ENCODE assay signal across 8 cellular contexts in the genomic region with DNA sequence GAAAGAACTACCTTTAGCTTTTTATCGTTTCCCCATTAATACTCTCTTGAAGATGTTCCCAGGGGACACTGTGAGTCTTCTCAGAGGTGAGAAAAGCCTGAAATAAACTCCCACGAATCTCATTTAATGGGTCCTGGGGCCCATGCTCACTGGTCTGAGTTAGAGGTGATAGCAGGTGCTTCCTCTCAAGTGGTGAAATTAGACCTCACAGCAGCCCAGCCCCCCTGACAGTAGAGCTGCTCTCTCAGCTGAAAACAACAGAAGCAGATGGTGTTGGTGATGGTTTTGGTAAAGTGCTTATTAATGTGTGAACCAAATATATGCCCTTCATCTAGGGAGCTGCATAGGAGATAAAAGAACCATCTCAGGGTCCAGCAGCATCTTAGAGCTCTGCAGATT.
DNase-seq lines count a peak whose midpoint lies in the region; ATAC-seq, FAIRE-seq and TF ChIP-seq lines count a peak whose summit lies in the region.

No MANE protein-coding gene starts in this region.

- SMC1A ChIA-PET in GM12878 (lab: Charles Lee; ENCODE audit: uncharacterized antibody, unreplicated experiment): interaction anchor here (0.7 to 5.8 kb wide), 26 partner anchors 9 to 790 kb away, joined by 3 to 47 read pairs (median 5); no protein-coding TSS in a partner anchor

- peak; percentile 74 for ATAC-seq in GM19395 (IDR thresholded peaks at IDR 0.05; ENCODE audit: unreplicated experiment)
- peak; percentile 55 for ATAC-seq in HG03280 (IDR thresholded peaks at IDR 0.05; ENCODE audit: unreplicated experiment)
- peak; percentile 88 for ATAC-seq in GM12878
- no peak for ATAC-seq in HG03045 (IDR thresholded peaks at IDR 0.05; ENCODE audit: unreplicated experiment)

- FAIRE-seq in GM12878 (lab: Jason Lieb, UNC): peak; percentile 90

- peak overlapping the region; percentile 95 for H3K4me2 ChIP-seq in GM12878 (ENCODE audit: control insufficient read depth, insufficient read depth)

- in situ Hi-C loops in GM12878 (cut with MboI): no loop called here

- peak overlapping the region; percentile 83 for H3K27ac ChIP-seq in GM12878 (ENCODE audit: control insufficient read depth, insufficient read depth)

- no peaks in the 10 kb centered on the region for H3K9me3 ChIP-seq in GM12878 (replicated peaks; ENCODE audit: control insufficient read depth, insufficient read depth, low read length)

- peaks cover 17% of the 10 kb centered on the region for H3K4me1 ChIP-seq in GM12878 (ENCODE audit: control insufficient read depth, insufficient read depth, low read length)

- H4K20me1 ChIP-seq in GM12878 (ENCODE audit: control insufficient read depth, insufficient read depth): no peaks in the 10 kb centered on the region

- H3K27me3 ChIP-seq in GM12878 (replicated peaks in 1 of 2; ENCODE audit: control insufficient read depth in 2 of 2, insufficient read depth in 2 of 2, low read length in 1 of 2): no peaks in the 10 kb centered on the region

- CTCF ChIA-PET in GM12878 (lab: Yijun Ruan, JAX): interaction anchor here (1.0 to 8.4 kb wide), 17 partner anchors 9 to 792 kb away, joined by 3 to 61 read pairs (median 7); no protein-coding TSS in a partner anchor

- TF ChIP-seq RAD21 in GM12878 (IDR thresholded peaks at IDR 0.05; ENCODE audit: insufficient read depth, low read depth, low read length): no peak

- no TSS peak for BruUV-seq in GM12878 (replicated peaks; lab: Mats Ljungman, UMichigan)

- no peaks in the 10 kb centered on the region for H3K36me3 ChIP-seq in GM12878 (ENCODE audit: control insufficient read depth in 2 of 2, insufficient read depth in 2 of 2, low read length in 1 of 2)

- H3K9ac ChIP-seq in GM12878 (ENCODE audit: control insufficient read depth, insufficient read depth, low read length): peak overlapping the region; percentile 65; the same call in 1 of the 2 replicates

- WGBS in GM12878 (ENCODE audit: insufficient coverage, insufficient replicate concordance, low lambda C conversion rate, missing lambda C conversion rate): 0% methylated on average over 2 of the region's 2 CpGs

- no peak for TF ChIP-seq POLR2A in GM12878 (IDR thresholded peaks at IDR 0.05; ENCODE audit: low read depth, low read length)

- POLR2A ChIA-PET in GM12878 (lab: Charles Lee): interaction anchor here (1.0 to 1.9 kb wide), 9 partner anchors 9 to 186 kb away, joined by 3 to 9 read pairs (median 3); partner anchors contain the start of gene TOP3B

- H3K79me2 ChIP-seq in GM12878 (ENCODE audit: control insufficient read depth, insufficient read depth, low read length): no peaks in the 10 kb centered on the region

- RAD21 ChIA-PET in GM12878 (lab: Charles Lee; ENCODE audit: unreplicated experiment): interaction anchor here (0.7 to 4.8 kb wide), 23 partner anchors 10 to 970 kb away, joined by 3 to 34 read pairs (median 5); no protein-coding TSS in a partner anchor

- peak; percentile 58 to 64; a peak in 2 of 4 replicates for TF ChIP-seq EP300 in GM12878 (IDR thresholded peaks at IDR 0.05; ENCODE audit: borderline replicate concordance in 1 of 2, control insufficient read depth in 1 of 2, low read depth in 2 of 2, low read length in 2 of 2)

- TF ChIP-seq CTCF in GM12878 (IDR thresholded peaks at IDR 0.05 in 2 of 3, conservative IDR thresholded peaks at IDR 0.05 in 1 of 3; ENCODE audit: control insufficient read depth in 2 of 3, extremely low read depth in 1 of 3, insufficient read depth in 1 of 3, low read depth in 3 of 3, low read length in 3 of 3): no peak

- H3K4me3 ChIP-seq in GM12878: peak overlapping the region; percentile 52; the same call in 1 of the 2 replicates

- intact Hi-C loops in GM12878 (cut with micrococcal nuclease; ENCODE audit: unreplicated experiment): loop anchor here (1.0 kb wide), 2 partner anchors 10 to 28 kb away; no protein-coding TSS in a partner anchor

- peak overlapping the region; percentile 68 for H2AFZ ChIP-seq in GM12878 (ENCODE audit: control insufficient read depth, low read depth, low read length)

- DNase-seq in DMS 273 treated with DMSO at 0.1 percent for 48 hours (lab: John Stamatoyannopoulos, UW): peak; percentile 18
- DNase-seq in GM12878 (ENCODE audit: low read depth, low spot score): peak; percentile 79
- no peak for DNase-seq in NOMO-1 treated with dmso at 0.1 percent for 144 hours (lab: John Stamatoyannopoulos, UW; ENCODE audit: unreplicated experiment)
- no peak for DNase-seq in SKM-1 (lab: John Stamatoyannopoulos, UW; ENCODE audit: unreplicated experiment)
- DNase-seq in hypothalamus (lab: John Stamatoyannopoulos, UW): no peak

TF ChIP-seq in GM12878, 131 proteins besides CTCF, POLR2A, EP300 and RAD21 (continues in another document):
- TF ChIP-seq RB1 (IDR thresholded peaks at IDR 0.05; ENCODE audit: borderline replicate concordance) (no peak), IKZF2 (IDR thresholded peaks at IDR 0.05) (peak in 1 of 2 experiments; percentile 9; a peak in 1 of 4 replicates), BCL3 (IDR thresholded peaks at IDR 0.05; ENCODE audit: borderline replicate concordance, insufficient read depth, low read depth, low read length, poor library complexity, severe bottlenecking) (peak; percentile 87), SMAD5 (IDR thresholded peaks at IDR 0.05; ENCODE audit: low read depth) (no peak), STAT3 (IDR thresholded peaks at IDR 0.05; ENCODE audit: low read depth, low read length) (0 out of 2 replicates have a peak, but pooled peaks have one; percentile 26), ATF3 (IDR thresholded peaks at IDR 0.05; ENCODE audit: borderline replicate concordance, extremely low read depth, low read depth, low read length) (no peak), ZBED1 (IDR thresholded peaks at IDR 0.05; ENCODE audit: borderline replicate concordance) (0 out of 2 replicates have a peak, but pooled peaks have one; percentile 32), ZZZ3 (IDR thresholded peaks at IDR 0.05; ENCODE audit: control insufficient read depth, insufficient read length, low read depth) (no peak), FOXM1 (IDR thresholded peaks at IDR 0.05; ENCODE audit: low read depth, low read length) (peak; percentile 36; the same call in 1 of the 2 replicates), IKZF1 (conservative IDR thresholded peaks at IDR 0.05) (no peak), POLR2AphosphoS2 (IDR thresholded peaks at IDR 0.05; ENCODE audit: low read depth, low read length) (no peak)
- TF ChIP-seq, protein P1, sequence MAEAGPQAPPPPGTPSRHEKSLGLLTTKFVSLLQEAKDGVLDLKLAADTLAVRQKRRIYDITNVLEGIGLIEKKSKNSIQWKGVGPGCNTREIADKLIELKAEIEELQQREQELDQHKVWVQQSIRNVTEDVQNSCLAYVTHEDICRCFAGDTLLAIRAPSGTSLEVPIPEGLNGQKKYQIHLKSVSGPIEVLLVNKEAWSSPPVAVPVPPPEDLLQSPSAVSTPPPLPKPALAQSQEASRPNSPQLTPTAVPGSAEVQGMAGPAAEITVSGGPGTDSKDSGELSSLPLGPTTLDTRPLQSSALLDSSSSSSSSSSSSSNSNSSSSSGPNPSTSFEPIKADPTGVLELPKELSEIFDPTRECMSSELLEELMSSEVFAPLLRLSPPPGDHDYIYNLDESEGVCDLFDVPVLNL (IDR thresholded peaks at IDR 0.05; ENCODE audit: low read depth, low read length): no peak
- TF ChIP-seq, protein P2, sequence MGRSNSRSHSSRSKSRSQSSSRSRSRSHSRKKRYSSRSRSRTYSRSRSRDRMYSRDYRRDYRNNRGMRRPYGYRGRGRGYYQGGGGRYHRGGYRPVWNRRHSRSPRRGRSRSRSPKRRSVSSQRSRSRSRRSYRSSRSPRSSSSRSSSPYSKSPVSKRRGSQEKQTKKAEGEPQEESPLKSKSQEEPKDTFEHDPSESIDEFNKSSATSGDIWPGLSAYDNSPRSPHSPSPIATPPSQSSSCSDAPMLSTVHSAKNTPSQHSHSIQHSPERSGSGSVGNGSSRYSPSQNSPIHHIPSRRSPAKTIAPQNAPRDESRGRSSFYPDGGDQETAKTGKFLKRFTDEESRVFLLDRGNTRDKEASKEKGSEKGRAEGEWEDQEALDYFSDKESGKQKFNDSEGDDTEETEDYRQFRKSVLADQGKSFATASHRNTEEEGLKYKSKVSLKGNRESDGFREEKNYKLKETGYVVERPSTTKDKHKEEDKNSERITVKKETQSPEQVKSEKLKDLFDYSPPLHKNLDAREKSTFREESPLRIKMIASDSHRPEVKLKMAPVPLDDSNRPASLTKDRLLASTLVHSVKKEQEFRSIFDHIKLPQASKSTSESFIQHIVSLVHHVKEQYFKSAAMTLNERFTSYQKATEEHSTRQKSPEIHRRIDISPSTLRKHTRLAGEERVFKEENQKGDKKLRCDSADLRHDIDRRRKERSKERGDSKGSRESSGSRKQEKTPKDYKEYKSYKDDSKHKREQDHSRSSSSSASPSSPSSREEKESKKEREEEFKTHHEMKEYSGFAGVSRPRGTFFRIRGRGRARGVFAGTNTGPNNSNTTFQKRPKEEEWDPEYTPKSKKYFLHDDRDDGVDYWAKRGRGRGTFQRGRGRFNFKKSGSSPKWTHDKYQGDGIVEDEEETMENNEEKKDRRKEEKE (IDR thresholded peaks at IDR 0.05): no peak

Comparison
In these comparisons a context has a peak if more than half of its experiments do, and no peak if none do; other contexts are left out.
1. DNase-seq: peak in DMS 273 treated with DMSO at 0.1 percent for 48 hours (single experiment) and GM12878 (single experiment); none in NOMO-1 treated with dmso at 0.1 percent for 144 hours (single experiment), SKM-1 (single experiment) and hypothalamus (0 of 51).